Comparison of ENCODE assay signal across 17 cellular contexts in the genomic region with DNA sequence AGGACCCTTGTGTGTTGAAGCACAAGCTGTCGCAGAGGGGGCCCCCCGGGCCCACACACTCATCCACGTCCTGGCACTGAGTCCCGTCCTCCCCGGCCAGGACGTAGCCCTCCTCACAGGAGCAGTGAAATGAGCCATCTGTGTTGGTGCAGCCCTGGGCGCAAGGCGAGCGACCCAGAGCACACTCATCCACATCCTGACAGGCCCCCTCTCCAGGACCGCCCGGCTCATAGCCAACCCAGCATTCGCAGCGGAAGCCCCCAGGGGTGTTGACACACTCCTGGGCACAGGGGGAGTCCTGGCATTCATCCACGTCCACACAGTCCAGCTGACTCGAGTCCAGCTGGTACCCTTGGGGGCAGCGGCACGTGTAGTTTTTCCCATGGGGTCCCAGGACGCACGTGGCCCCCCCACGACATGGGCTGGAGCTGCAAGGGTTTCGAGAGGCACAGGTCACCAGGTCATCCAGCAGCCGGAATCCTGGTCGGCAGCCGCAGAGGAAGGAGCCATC. TPM values are rescaled to one million over a fixed set of nuclear protein-coding genes. Genes with fewer than 3 reads are reported as not detected.
DNase-seq lines count a peak whose midpoint lies in the region; ATAC-seq, FAIRE-seq and TF ChIP-seq lines count a peak whose summit lies in the region.
"Had no signal": no experiment of that assay in that cellular context is flagged by ENCODE, and none has a peak within 500 bp of the region (broad histone marks: within the 10 kb centered on the region; RNA-seq: fewer than 3 reads in every experiment).

No MANE protein-coding gene starts in this region.

- no peak for TF ChIP-seq EP300 in HepG2 (IDR thresholded peaks at IDR 0.05; ENCODE audit: low read depth in 2 of 2, low read length in 2 of 2)
- no peak for TF ChIP-seq EP300 in HepG2 (CRISPR knock-in tag; IDR thresholded peaks at IDR 0.05; ENCODE audit: borderline replicate concordance)

- no peaks in the 10 kb centered on the region for H3K79me2 ChIP-seq in HepG2 (ENCODE audit: insufficient read depth, low read length)

- intact Hi-C loops in Right ventricle myocardium superior (cut with DNase I) (no loop called here), Right ventricle myocardium inferior (cut with DNase I) (loop anchor here (2.0 to 10.0 kb wide), 4 partner anchors 34 to 120 kb away; no protein-coding TSS in a partner anchor), HepG2 (cut with micrococcal nuclease; ENCODE audit: unreplicated experiment) (no loop called here), sciatic nerve (cut with DNase I) (no loop called here)

- no peak for TF ChIP-seq RAD21 in HepG2 (CRISPR knock-in tag; IDR thresholded peaks at IDR 0.05)

- in situ Hi-C loops in HepG2 (cut with HindIII; ENCODE audit: extremely low pct_ligation_motif_present, low pct_unique_long_range_greater_than_20kb), result no loop called here

- H3K4me2 ChIP-seq in HepG2 (ENCODE audit: low read depth, low read length), result no peak overlapping the region

- no peaks in the 10 kb centered on the region for H4K20me1 ChIP-seq in HepG2 (ENCODE audit: insufficient read depth, low read length)

- H3K9me3 ChIP-seq in HepG2 (ENCODE audit: low read length), result no peaks in the 10 kb centered on the region

- no peak overlapping the region for H3K4me3 ChIP-seq in HepG2 (replicated peaks in 1 of 3; ENCODE audit: insufficient read depth in 1 of 3, low read depth in 2 of 3, low read length in 3 of 3)
- H3K4me3 ChIP-seq: GM12878 had no signal

- H3K27ac ChIP-seq in HepG2 (ENCODE audit: extremely low read length, insufficient read depth, low read length), result no peak overlapping the region

- no TSS peak for BruUV-seq in HepG2 (replicated peaks; lab: Mats Ljungman, UMichigan)

- H3K36me3 ChIP-seq in HepG2 (replicated peaks in 1 of 2; ENCODE audit: control insufficient read depth in 1 of 2, insufficient read depth in 2 of 2, low read length in 2 of 2), result no peaks in the 10 kb centered on the region

- POLR2A ChIA-PET in HepG2 (lab: Yijun Ruan, JAX), result no interaction called here

- DNase-seq in Right ventricle myocardium superior, result peak; percentile 55
- DNase-seq in Right ventricle myocardium inferior (ENCODE audit: missing footprints), result no peak
- DNase-seq in HepG2 (ENCODE audit: low spot score), result no peak
- no peak for DNase-seq in sciatic nerve (ENCODE audit: low spot score)
- DNase-seq in glomerular visceral epithelial cell (ENCODE audit: extremely low spot score), result no peak
- no peak for DNase-seq in NCI-H748 (lab: John Stamatoyannopoulos, UW; ENCODE audit: unreplicated experiment)
- DNase-seq: activated naive CD4-positive, alpha-beta T cell treated with Interleukin-2 at 50 U/mL for 16 hours; EL; kidney glomerular epithelial cell; NCI-H1105 had no signal

- TF ChIP-seq POLR2A in HepG2 (IDR thresholded peaks at IDR 0.05; ENCODE audit: insufficient read depth in 1 of 2, low read depth in 2 of 2, low read length in 2 of 2), result no peak

- no peak for FAIRE-seq in HepG2 (lab: Jason Lieb, UNC)
- FAIRE-seq: A204.1, GM12878 had no signal

- TF ChIP-seq CTCF in HepG2 (CRISPR knock-in tag; IDR thresholded peaks at IDR 0.05), result no peak

- no peak overlapping the region for H3K9ac ChIP-seq in HepG2 (ENCODE audit: insufficient read depth, low read depth, low read length)

- H2AFZ ChIP-seq in HepG2 (ENCODE audit: low read length), result no peak overlapping the region

- no peaks in the 10 kb centered on the region for H3K4me1 ChIP-seq in HepG2 (ENCODE audit: insufficient read depth, low read length)

- CTCF ChIA-PET in HepG2 (lab: Yijun Ruan, JAX; ENCODE audit: low intra/inter-chr PET ratio, low total read pairs), result no interaction called here

- 58% methylated on average over 22 of the region's 24 CpGs for WGBS in HepG2 (ENCODE audit: low lambda C conversion rate)

- peaks cover 2 to 15% of the 10 kb centered on the region in 2 experiments; a peak in 4 of 5 replicates for H3K27me3 ChIP-seq in HepG2 (ENCODE audit: control insufficient read depth in 1 of 2, insufficient read depth in 2 of 2, low read length in 2 of 2)

- ATAC-seq in Right ventricle myocardium superior (ENCODE audit: poor library complexity) (peak; percentile 10), Right ventricle myocardium inferior (no peak), HepG2 (no peak; the same call in 2 of the 3 replicates), sciatic nerve (peak; percentile 10), GM18873 (IDR thresholded peaks at IDR 0.05; ENCODE audit: low FRiP score, unreplicated experiment) (no peak), HG03135 (IDR thresholded peaks at IDR 0.05; ENCODE audit: unreplicated experiment) (no peak)
- ATAC-seq: GM12878, HCT116 had no signal

RNA-seq across cellular contexts. Expression of a gene that starts 1.2 kb away (rescaled TPM):
- 37.0 TPM for total RNA-seq in Right ventricle myocardium superior
- 43.5 TPM for total RNA-seq in Right ventricle myocardium inferior
- total RNA-seq in HepG2 (2016; rRNA removed; fragmentation: Illumina TruSeq; extraction: Trizol), result not detected in 2 replicates
- not detected in 2 replicates for total RNA-seq in HepG2 (2016; cell fraction: cytosol; rRNA removed; fragmentation: Illumina TruSeq; extraction: Trizol; ENCODE audit: low read depth)
- not detected in 2 replicates for total RNA-seq in HepG2 (2016; cell fraction: insoluble cytoplasmic fraction; rRNA removed; fragmentation: Illumina TruSeq; extraction: Trizol)
- not detected in 2 replicates for total RNA-seq in HepG2 (2016; cell fraction: membrane; rRNA removed; fragmentation: Illumina TruSeq; extraction: Trizol)
- not detected in 2 replicates for total RNA-seq in HepG2 (2016; cell fraction: nucleus; rRNA removed; fragmentation: Illumina TruSeq; extraction: Trizol)
- not detected in 2 replicates for polyA plus RNA-seq in HepG2 (2011; rRNA removed)
- 0.01 TPM in 2 replicates for polyA plus RNA-seq in HepG2 (2011; cell fraction: cytosol; rRNA removed)
- polyA plus RNA-seq in HepG2 (2011; cell fraction: nucleus; rRNA removed), result not detected in 2 replicates
- polyA plus RNA-seq in HepG2 (2012), result not detected in 2 replicates
- polyA plus RNA-seq in HepG2 (2016; cell fraction: cytosol; fragmentation: Illumina TruSeq; extraction: Trizol; ENCODE audit: low read depth), result not detected in 2 replicates
- polyA plus RNA-seq in HepG2 (2016; cell fraction: insoluble cytoplasmic fraction; fragmentation: Illumina TruSeq; extraction: Trizol; ENCODE audit: low read depth), result not detected in 2 replicates
- polyA plus RNA-seq in HepG2 (2016; cell fraction: membrane; fragmentation: Illumina TruSeq; extraction: Trizol; ENCODE audit: low read depth), result not detected in 2 replicates
- polyA plus RNA-seq in HepG2 (2016; cell fraction: nucleus; fragmentation: Illumina TruSeq; extraction: Trizol; ENCODE audit: insufficient read depth, low read depth), result not detected in 2 replicates
- not detected in 2 replicates for polyA minus RNA-seq in HepG2 (2011; rRNA and poly(A)+ RNA removed; ENCODE audit: low replicate concordance)
- polyA minus RNA-seq in HepG2 (2011; cell fraction: cytosol; rRNA and poly(A)+ RNA removed), result not detected in 2 replicates
- not detected in 2 replicates for polyA minus RNA-seq in HepG2 (2011; cell fraction: nucleus; rRNA and poly(A)+ RNA removed)
- total RNA-seq in sciatic nerve, result 81.0 TPM

RNA-seq across cellular contexts. Expression of a gene that starts 35.4 kb away (rescaled TPM):
- total RNA-seq in Right ventricle myocardium superior, result 11.8 TPM
- 17.4 TPM for total RNA-seq in Right ventricle myocardium inferior
- not detected in 2 replicates for total RNA-seq in HepG2 (2016; rRNA removed; fragmentation: Illumina TruSeq; extraction: Trizol)
- not detected in 2 replicates for total RNA-seq in HepG2 (2016; cell fraction: cytosol; rRNA removed; fragmentation: Illumina TruSeq; extraction: Trizol; ENCODE audit: low read depth)
- total RNA-seq in HepG2 (2016; cell fraction: insoluble cytoplasmic fraction; rRNA removed; fragmentation: Illumina TruSeq; extraction: Trizol), result not detected in 2 replicates
- total RNA-seq in HepG2 (2016; cell fraction: membrane; rRNA removed; fragmentation: Illumina TruSeq; extraction: Trizol), result not detected in 2 replicates
- total RNA-seq in HepG2 (2016; cell fraction: nucleus; rRNA removed; fragmentation: Illumina TruSeq; extraction: Trizol), result not detected in 2 replicates
- 0.03 TPM in 1 of 2 replicates, not detected in the other for polyA plus RNA-seq in HepG2 (2011; rRNA removed)
- not detected in 2 replicates for polyA plus RNA-seq in HepG2 (2011; cell fraction: cytosol; rRNA removed)
- not detected in 2 replicates for polyA plus RNA-seq in HepG2 (2011; cell fraction: nucleus; rRNA removed)
- not detected in 2 replicates for polyA plus RNA-seq in HepG2 (2012)
- polyA plus RNA-seq in HepG2 (2016; cell fraction: cytosol; fragmentation: Illumina TruSeq; extraction: Trizol; ENCODE audit: low read depth), result not detected in 2 replicates
- not detected in 2 replicates for polyA plus RNA-seq in HepG2 (2016; cell fraction: insoluble cytoplasmic fraction; fragmentation: Illumina TruSeq; extraction: Trizol; ENCODE audit: low read depth)
- polyA plus RNA-seq in HepG2 (2016; cell fraction: membrane; fragmentation: Illumina TruSeq; extraction: Trizol; ENCODE audit: low read depth), result not detected in 2 replicates
- polyA plus RNA-seq in HepG2 (2016; cell fraction: nucleus; fragmentation: Illumina TruSeq; extraction: Trizol; ENCODE audit: insufficient read depth, low read depth), result not detected in 2 replicates
- polyA minus RNA-seq in HepG2 (2011; rRNA and poly(A)+ RNA removed; ENCODE audit: low replicate concordance), result 0.12 TPM in 1 of 2 replicates, not detected in the other
- polyA minus RNA-seq in HepG2 (2011; cell fraction: cytosol; rRNA and poly(A)+ RNA removed), result not detected in 2 replicates
- polyA minus RNA-seq in HepG2 (2011; cell fraction: nucleus; rRNA and poly(A)+ RNA removed), result not detected in 2 replicates
- total RNA-seq in sciatic nerve, result 25.3 TPM
- total RNA-seq: GM12878 had no signal
- polyA plus RNA-seq: GM12878 had no signal

RNA-seq across cellular contexts. Expression of a gene that starts 49.8 kb away (rescaled TPM):
- not detected for total RNA-seq in Right ventricle myocardium superior
- total RNA-seq in Right ventricle myocardium inferior, result not detected
- not detected in 2 replicates for total RNA-seq in HepG2 (2016; rRNA removed; fragmentation: Illumina TruSeq; extraction: Trizol)
- total RNA-seq in HepG2 (2016; cell fraction: cytosol; rRNA removed; fragmentation: Illumina TruSeq; extraction: Trizol; ENCODE audit: low read depth), result not detected in 2 replicates
- not detected in 2 replicates for total RNA-seq in HepG2 (2016; cell fraction: insoluble cytoplasmic fraction; rRNA removed; fragmentation: Illumina TruSeq; extraction: Trizol)
- not detected in 2 replicates for total RNA-seq in HepG2 (2016; cell fraction: membrane; rRNA removed; fragmentation: Illumina TruSeq; extraction: Trizol)
- total RNA-seq in HepG2 (2016; cell fraction: nucleus; rRNA removed; fragmentation: Illumina TruSeq; extraction: Trizol), result not detected in 2 replicates
- not detected in 2 replicates for polyA plus RNA-seq in HepG2 (2011; rRNA removed)
- polyA plus RNA-seq in HepG2 (2011; cell fraction: cytosol; rRNA removed), result not detected in 2 replicates
- polyA plus RNA-seq in HepG2 (2011; cell fraction: nucleus; rRNA removed), result not detected in 2 replicates
- not detected in 2 replicates for polyA plus RNA-seq in HepG2 (2012)
- not detected in 2 replicates for polyA plus RNA-seq in HepG2 (2016; cell fraction: cytosol; fragmentation: Illumina TruSeq; extraction: Trizol; ENCODE audit: low read depth)
- polyA plus RNA-seq in HepG2 (2016; cell fraction: insoluble cytoplasmic fraction; fragmentation: Illumina TruSeq; extraction: Trizol; ENCODE audit: low read depth), result not detected in 2 replicates
- not detected in 2 replicates for polyA plus RNA-seq in HepG2 (2016; cell fraction: membrane; fragmentation: Illumina TruSeq; extraction: Trizol; ENCODE audit: low read depth)
- polyA plus RNA-seq in HepG2 (2016; cell fraction: nucleus; fragmentation: Illumina TruSeq; extraction: Trizol; ENCODE audit: insufficient read depth, low read depth), result not detected in 2 replicates
- polyA minus RNA-seq in HepG2 (2011; rRNA and poly(A)+ RNA removed; ENCODE audit: low replicate concordance), result not detected in 2 replicates
- polyA minus RNA-seq in HepG2 (2011; cell fraction: cytosol; rRNA and poly(A)+ RNA removed), result not detected in 2 replicates
- polyA minus RNA-seq in HepG2 (2011; cell fraction: nucleus; rRNA and poly(A)+ RNA removed), result not detected in 2 replicates
- total RNA-seq in sciatic nerve, result not detected
- total RNA-seq: GM12878, neural crest cell had no signal
- polyA plus RNA-seq: GM12878, thymus had no signal

Comparison
In these comparisons a context has a peak if more than half of its experiments do, and no peak if none do; other contexts are left out.
1. ATAC-seq: peak in Right ventricle myocardium superior (single experiment) and sciatic nerve (single experiment); none in Right ventricle myocardium inferior (single experiment), HepG2 (single experiment), GM18873 (single experiment) and HG03135 (single experiment).
2. RNA of a gene that starts 1.2 kb away (total RNA-seq): 81.0 TPM in sciatic nerve (single experiment), 43.5 TPM in Right ventricle myocardium inferior (single experiment) and 37.0 TPM in Right ventricle myocardium superior (single experiment); not detected in HepG2; every median in the first group is over 10 times any median in the second.
3. RNA of a gene that starts 35.4 kb away (total RNA-seq): 25.3 TPM in sciatic nerve (single experiment), 17.4 TPM in Right ventricle myocardium inferior (single experiment) and 11.8 TPM in Right ventricle myocardium superior (single experiment); not detected in HepG2; every median in the first group is over 10 times any median in the second.